8 cellular contexts compared by ENCODE assay signal in the genomic region with DNA sequence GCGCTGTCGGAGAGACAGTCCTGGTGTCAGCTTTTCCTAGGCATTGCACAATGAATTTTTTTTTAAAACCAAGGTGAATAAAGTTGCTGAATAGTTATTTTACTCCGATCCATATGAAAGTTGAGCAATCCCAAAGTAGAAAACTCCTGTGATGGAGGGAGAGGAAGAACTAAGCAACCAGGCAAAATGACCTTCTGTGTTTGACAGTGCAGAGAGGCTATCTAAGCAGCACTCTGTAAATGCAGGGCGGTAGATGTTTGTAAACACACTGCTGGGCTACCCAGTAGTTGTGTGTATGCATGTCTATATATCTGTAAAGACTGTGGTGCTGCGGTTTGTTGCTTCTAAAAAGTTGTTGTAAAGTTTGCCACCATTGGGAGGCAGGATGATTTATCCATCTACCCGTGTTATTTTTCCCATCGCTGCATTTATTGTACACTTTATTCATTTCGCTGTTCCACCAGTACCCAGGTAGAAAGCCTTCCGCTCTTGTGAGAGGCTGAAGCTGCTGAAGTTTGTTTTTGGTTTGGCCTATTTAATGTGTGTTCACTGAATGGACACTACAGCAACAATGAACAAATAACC. TPM values are rescaled to one million over a fixed set of nuclear protein-coding genes. Genes with fewer than 3 reads are reported as not detected.
DNase-seq lines count a peak whose midpoint lies in the region; TF ChIP-seq lines count a peak whose summit lies in the region.

No MANE protein-coding gene starts in this region.

- TF ChIP-seq CTCF in ascending aorta (IDR thresholded peaks at IDR 0.05) (no peak), GM10248 (IDR thresholded peaks at IDR 0.05; ENCODE audit: control extremely low read depth, extremely low read depth, low read depth, missing control alignments) (no peak)

- H3K9me3 ChIP-seq in ascending aorta = no peaks in the 10 kb centered on the region
- H3K9me3 ChIP-seq in iPS-18a (ENCODE audit: control insufficient read depth, low read depth, low read length) = no peaks in the 10 kb centered on the region

- peak overlapping the region; percentile 61 for H3K9ac ChIP-seq in iPS-18a (ENCODE audit: low read length)

- H3K27me3 ChIP-seq in ascending aorta (no peaks in the 10 kb centered on the region), iPS-18a (ENCODE audit: control insufficient read depth, insufficient read depth, low read length) (no peaks in the 10 kb centered on the region)

- DNase-seq in activated CD4-positive, alpha-beta T cell treated with anti-CD3 and anti-CD28 coated beads for 48 hours = peak; percentile 16
- no peak for DNase-seq in activated CD4-positive, alpha-beta T cell treated with anti-CD3 and anti-CD28 coated beads, Interleukin-2, amount 50 U/mL, for 4 hours
- peak; percentile 78 for DNase-seq in NCI-H345 treated with DMSO at 0.1 percent for 48 hours (lab: John Stamatoyannopoulos, UW; ENCODE audit: unreplicated experiment)
- no peak for DNase-seq in ascending aorta (ENCODE audit: low spot score in 2 of 2)
- DNase-seq in skeletal muscle cell (ENCODE audit: low read depth) = no peak
- DNase-seq in GM10248 (ENCODE audit: extremely low spot score) = no peak
- no peak for DNase-seq in mesenteric fat pad (ENCODE audit: low spot score)

- H3K36me3 ChIP-seq in ascending aorta = no peaks in the 10 kb centered on the region
- no peaks in the 10 kb centered on the region for H3K36me3 ChIP-seq in iPS-18a (ENCODE audit: control insufficient read depth, low read depth, low read length)

- CTCF ChIA-PET in GM10248 (lab: Yijun Ruan, JAX) = interaction anchor here (1.5 kb wide), 1 partner anchor 16 kb away, joined by 3 read pairs; no protein-coding TSS in a partner anchor

- peak overlapping the region; percentile 85 to 95 for H3K27ac ChIP-seq in ascending aorta
- H3K27ac ChIP-seq in iPS-18a (ENCODE audit: low read length) = no peak overlapping the region

- POLR2A ChIA-PET in GM10248 (lab: Yijun Ruan, JAX) = no interaction called here

- H3K4me1 ChIP-seq in ascending aorta (peaks cover 3 to 19% of the 10 kb centered on the region in 2 donors), iPS-18a (ENCODE audit: control insufficient read depth, low read depth, low read length) (peaks cover 23% of the 10 kb centered on the region)

- intact Hi-C loops in ascending aorta (cut with DNase I) = loop anchor here (2.0 to 10.0 kb wide), 4 partner anchors 44 to 227 kb away; no protein-coding TSS in a partner anchor

- H3K4me3 ChIP-seq in ascending aorta (peak overlapping the region; percentile 73 to 89), iPS-18a (ENCODE audit: low read length) (peak overlapping the region; percentile 82), skeletal muscle cell (ENCODE audit: low read depth, low read length) (peak overlapping the region; percentile 76)

RNA-seq across cellular contexts. Expression of gene ETV6, which starts 1.3 kb away (rescaled TPM):
- total RNA-seq in ascending aorta (21.6 TPM), mesenteric fat pad (42.0 TPM)

Comparison
In these comparisons a context has a peak if more than half of its experiments do, and no peak if none do; other contexts are left out.
1. DNase-seq: peak in activated CD4-positive, alpha-beta T cell treated with anti-CD3 and anti-CD28 coated beads for 48 hours (single experiment) and NCI-H345 treated with DMSO at 0.1 percent for 48 hours (single experiment); none in activated CD4-positive, alpha-beta T cell treated with anti-CD3 and anti-CD28 coated beads, Interleukin-2, amount 50 U/mL, for 4 hours (0 of 2), ascending aorta (0 of 2), skeletal muscle cell (single experiment), GM10248 (single experiment) and mesenteric fat pad (single experiment).
2. Peak in every context shown above with its lines, with median percentiles within 50 percentile points of each other: H3K4me3 ChIP-seq.